ENCODE assay signal across 27 cellular contexts in genomic region chr9:111978616-111979015, GRCh38.
DNase-seq lines count a peak whose midpoint lies in the region; ATAC-seq, FAIRE-seq and TF ChIP-seq lines count a peak whose summit lies in the region.
"Had no signal": no experiment of that assay in that cellular context is flagged by ENCODE, and none has a peak within 500 bp of the region (broad histone marks: within the 10 kb centered on the region; RNA-seq: fewer than 3 reads in every experiment).

No MANE protein-coding gene starts in this region.

- TF ChIP-seq CTCF in HEK293 (tag by site-specific recombination; IDR thresholded peaks at IDR 0.05) (no peak), osteoblast (IDR thresholded peaks at IDR 0.05; ENCODE audit: extremely low read depth, low read depth, low read length) (no peak)

- no peak overlapping the region for H3K27ac ChIP-seq in HEK293 (ENCODE audit: extremely low read depth, low read depth, low read length)
- no peak overlapping the region for H3K27ac ChIP-seq in osteoblast (ENCODE audit: low read depth, low read length)
- H3K27ac ChIP-seq: BLaER1 treated with 17β-estradiol and CSF1 and Interleukin-3, amounts not matched to agents 10 nM and 100 nM had no signal

- H3K4me2 ChIP-seq in osteoblast (ENCODE audit: insufficient read depth, low read length): no peak overlapping the region
- H3K4me2 ChIP-seq: A549; BLaER1 treated with 17β-estradiol and CSF1 and Interleukin-3, amounts not matched to agents 10 nM and 100 nM; SK-N-SH had no signal

- H3K27me3 Mint-ChIP-seq in stimulated activated memory B cell treated with anti-CD40 and anti-IgM and Interleukin-4, amounts not matched to agents 10 μg/mL and 1 μg/mL and 100 μg/mL, for 72 hours: no peaks in the 10 kb centered on the region
- H3K27me3 Mint-ChIP-seq: CD4-positive, alpha-beta T cell had no signal

- ATAC-seq in stimulated activated memory B cell treated with anti-CD40 and anti-IgM and Interleukin-4, amounts not matched to agents 10 μg/mL and 1 μg/mL and 100 μg/mL, for 72 hours: no peak
- ATAC-seq: A549 had no signal

- H3K4me3 ChIP-seq in HEK293 (ENCODE audit: low read depth, low read length) (no peak overlapping the region), osteoblast (ENCODE audit: insufficient read depth, low read length) (no peak overlapping the region)
- H3K4me3 ChIP-seq: A549; BLaER1 treated with 17β-estradiol and CSF1 and Interleukin-3, amounts not matched to agents 10 nM and 100 nM had no signal

- no peak overlapping the region for H3K4me3 Mint-ChIP-seq in stimulated activated memory B cell treated with anti-CD40 and anti-IgM and Interleukin-4, amounts not matched to agents 10 μg/mL and 1 μg/mL and 100 μg/mL, for 72 hours
- H3K4me3 Mint-ChIP-seq: CD4-positive, alpha-beta T cell; T-helper 1 cell treated with Interleukin-12 subunit alpha and Interleukin-12 subunit beta and Interleukin-4 antibody, amounts not matched to agents 30 μg/mL and 1 μg/mL, for 36 hours had no signal

- FAIRE-seq in HTR-8/SVneo (lab: Jason Lieb, UNC): no peak
- FAIRE-seq: A549, GM12892, GM19239, H54 had no signal

- no peaks in the 10 kb centered on the region for H3K27me3 ChIP-seq in osteoblast (ENCODE audit: insufficient read depth, low read length)
- H3K27me3 ChIP-seq: BLaER1 treated with 17β-estradiol and CSF1 and Interleukin-3, amounts not matched to agents 10 nM and 100 nM had no signal

- no peaks in the 10 kb centered on the region for H3K36me3 ChIP-seq in HEK293 (ENCODE audit: control insufficient read depth in 2 of 2, insufficient read depth in 1 of 2, low read length in 2 of 2)
- H3K36me3 ChIP-seq in osteoblast (ENCODE audit: insufficient read depth, low read length): no peaks in the 10 kb centered on the region
- H3K36me3 ChIP-seq: BLaER1 treated with 17β-estradiol and CSF1 and Interleukin-3, amounts not matched to agents 10 nM and 100 nM had no signal

- CTCF ChIA-PET in HEK293 (lab: Yijun Ruan, JAX): interaction anchor here (0.6 to 1.5 kb wide), 2 partner anchors 12 to 403 kb away, joined by 3 read pairs; no protein-coding TSS in a partner anchor

- H3K79me2 ChIP-seq in osteoblast (ENCODE audit: insufficient read depth, low read length): no peaks in the 10 kb centered on the region

- no peaks in the 10 kb centered on the region for H4K20me1 ChIP-seq in osteoblast (ENCODE audit: insufficient read depth, low read length)
- H4K20me1 ChIP-seq: BLaER1 treated with 17β-estradiol and CSF1 and Interleukin-3, amounts not matched to agents 10 nM and 100 nM had no signal

- no peaks in the 10 kb centered on the region for H3K9me3 ChIP-seq in HEK293 (ENCODE audit: control insufficient read depth, insufficient read depth, low read depth, low read length)
- H3K9me3 ChIP-seq in osteoblast (ENCODE audit: low read depth, low read length): no peaks in the 10 kb centered on the region
- H3K9me3 ChIP-seq: A549; BLaER1 treated with 17β-estradiol and CSF1 and Interleukin-3, amounts not matched to agents 10 nM and 100 nM; SK-N-SH had no signal

- H3K27ac Mint-ChIP-seq in stimulated activated memory B cell treated with anti-CD40 and anti-IgM and Interleukin-4, amounts not matched to agents 10 μg/mL and 1 μg/mL and 100 μg/mL, for 72 hours: no peak overlapping the region
- H3K27ac Mint-ChIP-seq: CD4-positive, alpha-beta T cell; T-helper 1 cell treated with Interleukin-12 subunit alpha and Interleukin-12 subunit beta and Interleukin-4 antibody, amounts not matched to agents 30 μg/mL and 1 μg/mL, for 36 hours had no signal

- peaks cover 53% of the 10 kb centered on the region for H3K4me1 Mint-ChIP-seq in stimulated activated memory B cell treated with anti-CD40 and anti-IgM and Interleukin-4, amounts not matched to agents 10 μg/mL and 1 μg/mL and 100 μg/mL, for 72 hours

- DNase-seq in NCI-H524 (lab: John Stamatoyannopoulos, UW): peak; percentile 45 to 60
- DNase-seq in amniotic epithelial cell (ENCODE audit: low read depth): peak; percentile 85
- DNase-seq in osteoblast (ENCODE audit: insufficient read length, low spot score, missing footprints): peak; percentile 62
- DNase-seq in glomerular visceral epithelial cell (ENCODE audit: extremely low spot score): no peak
- DNase-seq in NCI-H1105 treated with DMSO at 0.1 percent for 48 hours (lab: John Stamatoyannopoulos, UW): no peak
- DNase-seq in HTR-8/SVneo (ENCODE audit: insufficient read length, low spot score): no peak
- DNase-seq: AML-193; CD4-positive, alpha-beta T cell; DMS79; EL; GDM1; KG1; NCI-H1092; NCI-H1436 treated with DMSO at 0.1 percent for 48 hours; NCI-H187 treated with DMSO at 0.1 percent for 48 hours; NCI-H446; NCI-H526 treated with DMSO at 0.1 percent for 48 hours; SK-N-SH; SW 1271 had no signal

- no peaks in the 10 kb centered on the region for H3K9me3 Mint-ChIP-seq in stimulated activated memory B cell treated with anti-CD40 and anti-IgM and Interleukin-4, amounts not matched to agents 10 μg/mL and 1 μg/mL and 100 μg/mL, for 72 hours
- H3K9me3 Mint-ChIP-seq: CD4-positive, alpha-beta T cell; T-helper 1 cell treated with Interleukin-12 subunit alpha and Interleukin-12 subunit beta and Interleukin-4 antibody, amounts not matched to agents 30 μg/mL and 1 μg/mL, for 36 hours had no signal

- H3K36me3 Mint-ChIP-seq in stimulated activated memory B cell treated with anti-CD40 and anti-IgM and Interleukin-4, amounts not matched to agents 10 μg/mL and 1 μg/mL and 100 μg/mL, for 72 hours: no peaks in the 10 kb centered on the region

- H3K4me1 ChIP-seq in HEK293 (ENCODE audit: control insufficient read depth, insufficient read depth, low read length) (peaks cover 3% of the 10 kb centered on the region), osteoblast (ENCODE audit: insufficient read depth, low read length) (peaks cover 16% of the 10 kb centered on the region)

- no peak overlapping the region for H2AFZ ChIP-seq in osteoblast (ENCODE audit: low read length)

- POLR2A ChIA-PET in HEK293 (lab: Yijun Ruan, JAX): no interaction called here

TF ChIP-seq in HEK293, 187 proteins besides CTCF, POLR2A, EP300 and RAD21:
- TF ChIP-seq WT1 (tag by site-specific recombination; IDR thresholded peaks at IDR 0.05) (peak; percentile 2; the same call in 1 of the 2 replicates), ZNF423 (tag by site-specific recombination; IDR thresholded peaks at IDR 0.05) (no peak), ZNF664 (tag by site-specific recombination; IDR thresholded peaks at IDR 0.05) (peak; percentile 79)

Comparison
In these comparisons a context has a peak if more than half of its experiments do, and no peak if none do; other contexts are left out.
1. DNase-seq: peak in NCI-H524 (2 of 2), amniotic epithelial cell (single experiment) and osteoblast (single experiment); none in glomerular visceral epithelial cell (single experiment), NCI-H1105 treated with DMSO at 0.1 percent for 48 hours (single experiment) and HTR-8/SVneo (single experiment).